2 cellular contexts compared by ENCODE assay signal in the genomic region with DNA sequence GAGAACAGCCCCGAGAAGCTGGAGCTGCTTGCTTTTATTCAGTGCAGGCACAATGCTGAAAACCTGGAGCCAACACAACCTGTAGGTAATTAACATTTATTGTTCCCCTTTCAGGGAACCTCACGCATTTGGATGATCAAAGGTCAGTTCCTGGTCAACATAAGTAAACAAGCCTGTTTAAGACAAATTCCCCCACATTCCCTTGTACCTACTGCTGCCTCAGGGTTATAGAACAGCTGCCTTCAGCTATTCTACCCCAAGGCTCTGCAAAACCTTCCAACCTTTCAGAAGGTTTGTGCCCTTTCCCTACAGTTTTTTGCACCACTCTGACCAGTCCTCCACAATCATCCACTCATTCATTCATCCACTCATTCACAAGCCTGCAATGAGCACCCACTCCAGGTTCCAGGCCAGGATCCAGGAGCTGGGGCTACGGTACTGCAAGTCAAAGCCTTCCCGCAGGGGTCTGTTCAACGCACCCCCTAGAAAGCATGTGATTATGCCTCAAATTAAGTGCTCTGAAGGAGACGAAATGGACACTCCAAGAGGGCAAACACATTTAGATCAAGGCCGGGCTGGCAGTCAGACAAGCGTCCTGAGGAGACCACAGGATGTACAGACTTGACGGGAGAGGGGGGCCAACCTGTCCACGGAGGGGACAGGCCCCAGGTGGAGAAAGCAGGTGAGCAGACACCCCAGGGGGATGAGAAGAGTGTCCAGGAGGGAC.
TF ChIP-seq lines count a peak whose summit lies in the region.

No MANE protein-coding gene starts in this region.

TF ChIP-seq in H1, 55 proteins besides CTCF, POLR2A, EP300 and RAD21:
- TF ChIP-seq RFX5 (IDR thresholded peaks at IDR 0.05; ENCODE audit: borderline replicate concordance, low read depth, low read length) (no peak), CHD1 (IDR thresholded peaks at IDR 0.05; ENCODE audit: low read depth, low read length) (no peak), RBBP5 (IDR thresholded peaks at IDR 0.05; ENCODE audit: borderline replicate concordance, low read depth, low read length) (no peak), KDM1A (IDR thresholded peaks at IDR 0.05; ENCODE audit: borderline replicate concordance, low read length) (no peak), TAF7 (optimal IDR thresholded peaks at IDR 0.05; ENCODE audit: borderline replicate concordance, low read depth, low read length) (no peak), NRF1 (IDR thresholded peaks at IDR 0.05; ENCODE audit: low read depth, low read length) (no peak), CHD2 (IDR thresholded peaks at IDR 0.05; ENCODE audit: low read length) (no peak), GABPA (IDR thresholded peaks at IDR 0.05; ENCODE audit: borderline replicate concordance, insufficient read depth, low read length) (no peak), SP1 (IDR thresholded peaks at IDR 0.05; ENCODE audit: low read depth, low read length) (no peak), JUND (IDR thresholded peaks at IDR 0.05; ENCODE audit: low read length) (no peak), E2F6 (IDR thresholded peaks at IDR 0.05) (no peak), CHD7 (IDR thresholded peaks at IDR 0.05; ENCODE audit: insufficient replicate concordance, low read length) (no peak), TEAD4 (IDR thresholded peaks at IDR 0.05; ENCODE audit: low read depth, low read length) (no peak), GTF2F1 (IDR thresholded peaks at IDR 0.05; ENCODE audit: borderline replicate concordance, low read depth, low read length) (no peak), KDM5A (IDR thresholded peaks at IDR 0.05; ENCODE audit: low read length) (no peak), RNF2 (IDR thresholded peaks at IDR 0.05; ENCODE audit: borderline replicate concordance, low read depth, low read length, missing control alignments, poor library complexity, severe bottlenecking) (no peak)

TF ChIP-seq in SK-N-SH, 30 proteins besides CTCF, POLR2A, EP300 and RAD21:
- TF ChIP-seq, protein P1, sequence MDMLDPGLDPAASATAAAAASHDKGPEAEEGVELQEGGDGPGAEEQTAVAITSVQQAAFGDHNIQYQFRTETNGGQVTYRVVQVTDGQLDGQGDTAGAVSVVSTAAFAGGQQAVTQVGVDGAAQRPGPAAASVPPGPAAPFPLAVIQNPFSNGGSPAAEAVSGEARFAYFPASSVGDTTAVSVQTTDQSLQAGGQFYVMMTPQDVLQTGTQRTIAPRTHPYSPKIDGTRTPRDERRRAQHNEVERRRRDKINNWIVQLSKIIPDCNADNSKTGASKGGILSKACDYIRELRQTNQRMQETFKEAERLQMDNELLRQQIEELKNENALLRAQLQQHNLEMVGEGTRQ (IDR thresholded peaks at IDR 0.05; ENCODE audit: borderline replicate concordance, low read depth, low read length), result no peak
- TF ChIP-seq, protein P2, sequence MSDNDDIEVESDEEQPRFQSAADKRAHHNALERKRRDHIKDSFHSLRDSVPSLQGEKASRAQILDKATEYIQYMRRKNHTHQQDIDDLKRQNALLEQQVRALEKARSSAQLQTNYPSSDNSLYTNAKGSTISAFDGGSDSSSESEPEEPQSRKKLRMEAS (IDR thresholded peaks at IDR 0.05; ENCODE audit: low read depth), result no peak
- no peak for TF ChIP-seq YY1 (IDR thresholded peaks at IDR 0.05; ENCODE audit: low read depth)
